Comparison of ENCODE assay signal across 25 cellular contexts in genomic region chr10:62333135-62333889, GRCh38. TPM values are rescaled to one million over a fixed set of nuclear protein-coding genes. Genes with fewer than 3 reads are reported as not detected.
"Had no signal": no experiment of that assay in that cellular context is flagged by ENCODE, and none has a peak within 500 bp of the region (broad histone marks: within the 10 kb centered on the region; RNA-seq: fewer than 3 reads in every experiment).

No MANE protein-coding gene starts in this region.

- H3K4me1 Mint-ChIP-seq: naive thymus-derived CD4-positive, alpha-beta T cell; nephron progenitor cell had no signal

- H3K27me3 ChIP-seq: esophagus squamous epithelium, gastroesophageal sphincter, spleen, stomach, transverse colon had no signal

- DNase-seq: dermis blood vessel endothelial cell; esophagus squamous epithelium; foreskin fibroblast; glutamatergic neuron; kidney; left cardiac atrium; left ventricle myocardium inferior; mesendoderm; naive thymus-derived CD4-positive, alpha-beta T cell; nephron progenitor cell; psoas muscle; retina; spleen; stimulated activated CD4-positive, alpha-beta T cell treated with anti-CD3 and anti-CD28 coated beads, Interleukin-15, amount 100 ng/mL, for 24 hours; stimulated activated CD4-positive, alpha-beta T cell treated with anti-CD3 and anti-CD28 coated beads, Interleukin-1b, Interleukin-23, amount 100 ng/mL, for 48 hours; stimulated activated CD4-positive, alpha-beta T cell treated with anti-CD3 and anti-CD28 coated beads, Interleukin-4, amount 100 ng/mL, for 24 hours; stimulated activated naive CD4-positive, alpha-beta T cell; stomach; substantia nigra; transverse colon had no signal

- H3K27ac ChIP-seq: esophagus squamous epithelium, gastroesophageal sphincter, left ventricle myocardium inferior, parathyroid adenoma, psoas muscle, stomach, thoracic aorta, transverse colon had no signal

- H3K4me1 ChIP-seq: esophagus squamous epithelium, gastroesophageal sphincter, left ventricle myocardium inferior, parathyroid adenoma, psoas muscle, stomach, transverse colon had no signal

- H3K4me3 ChIP-seq: esophagus squamous epithelium, gastroesophageal sphincter, left ventricle myocardium inferior, lung, psoas muscle, spleen, stomach, thoracic aorta, transverse colon had no signal

- H3K36me3 ChIP-seq: esophagus squamous epithelium, gastroesophageal sphincter, left ventricle myocardium inferior, spleen, stomach, thoracic aorta, transverse colon had no signal

- ATAC-seq: gastroesophageal sphincter; left cardiac atrium; naive thymus-derived CD4-positive, alpha-beta T cell; psoas muscle; sciatic nerve had no signal

- H3K4me3 Mint-ChIP-seq: naive thymus-derived CD4-positive, alpha-beta T cell; nephron progenitor cell had no signal

- H3K9me3 ChIP-seq: esophagus squamous epithelium, gastroesophageal sphincter, psoas muscle, thoracic aorta, transverse colon had no signal

- H3K27ac Mint-ChIP-seq: naive thymus-derived CD4-positive, alpha-beta T cell; nephron progenitor cell had no signal

- H3K9ac ChIP-seq: parathyroid adenoma had no signal

RNA-seq across cellular contexts. Expression of gene ZNF365, which starts 40.9 kb away (rescaled TPM):
- total RNA-seq: transverse colon had no signal
